Comparison of ENCODE assay signal across 8 cellular contexts in the genomic region with DNA sequence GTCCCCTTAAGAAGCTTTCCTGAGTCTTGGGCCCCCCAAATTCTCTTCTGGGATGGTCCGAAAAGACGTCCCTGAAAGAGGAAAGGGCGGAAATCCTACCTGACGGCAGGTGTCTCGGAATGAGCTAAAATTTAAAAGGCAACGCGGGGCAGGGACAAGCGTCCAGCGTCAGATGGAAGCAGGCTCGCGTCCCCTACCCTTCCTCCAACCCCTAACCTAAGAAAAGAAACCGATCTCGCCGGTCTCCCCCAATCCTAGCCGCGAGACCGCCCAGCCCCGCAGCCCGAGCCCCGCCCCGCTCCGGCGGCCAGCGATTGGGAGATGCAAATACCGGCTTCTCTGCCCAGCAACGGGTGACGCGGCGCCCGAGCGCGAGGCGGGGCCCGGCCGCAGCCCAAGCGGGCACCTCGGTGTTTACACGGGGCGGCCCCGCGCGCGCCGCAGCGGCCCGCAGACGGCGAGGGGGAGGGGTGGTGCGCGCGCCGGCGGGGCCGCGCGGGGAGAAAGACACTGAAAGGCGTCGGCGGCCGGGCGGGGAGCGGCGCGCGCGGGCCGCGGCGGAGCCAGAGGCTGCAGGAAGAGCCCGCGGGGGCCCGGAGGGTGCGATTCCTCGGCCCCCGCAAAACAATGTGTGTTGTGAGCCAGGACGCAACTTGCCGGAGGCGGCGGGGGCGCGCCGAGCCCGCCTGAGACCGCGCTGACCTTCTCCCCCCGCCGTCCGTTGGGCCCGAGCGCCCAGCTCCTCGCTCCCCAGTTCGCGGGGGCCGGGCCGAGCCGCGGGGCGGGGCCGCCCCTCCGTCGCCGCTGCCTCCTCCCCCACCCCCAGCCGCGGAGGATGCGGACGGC. TPM values are rescaled to one million over a fixed set of nuclear protein-coding genes. Genes with fewer than 3 reads are reported as not detected.
DNase-seq lines count a peak whose midpoint lies in the region; ATAC-seq and TF ChIP-seq lines count a peak whose summit lies in the region.

A gene (plus strand): TSS at position 510 of the 846 bp plus-strand sequence. CDS start 373 bp downstream, outside the sequence.

- TF ChIP-seq CTCF in epithelial cell of proximal tubule (conservative IDR thresholded peaks at IDR 0.05; ENCODE audit: low read depth, low read length), result no peak

- peak; percentile 98 for DNase-seq in DMS53 (lab: John Stamatoyannopoulos, UW)
- DNase-seq in Jurkat, Clone E6-1 (ENCODE audit: low read depth, low spot score), result peak; percentile 82
- DNase-seq in OCI-M2 (lab: John Stamatoyannopoulos, UW; ENCODE audit: unreplicated experiment), result peak; percentile 56
- peak; percentile 98 for DNase-seq in activated T-cell treated with anti-CD3 and anti-CD28 coated beads, Interleukin-2, amount 50 U/mL, for 1 hour
- no peak for DNase-seq in epithelial cell of proximal tubule (ENCODE audit: low read depth)
- peak; percentile 98 for DNase-seq in mucosa of gallbladder (ENCODE audit: low spot score)
- peak; percentile 95 to 96 for DNase-seq in stimulated activated CD8-positive, alpha-beta memory T cell treated with anti-CD3 and anti-CD28 coated beads, Interleukin-4, amount 100 ng/mL, for 4 hours (ENCODE audit: low read depth in 2 of 2, low spot score in 1 of 2)

- ATAC-seq in GM21717 (IDR thresholded peaks at IDR 0.05; ENCODE audit: unreplicated experiment), result peak; percentile 77

- peak within 1 kb of the TSS; percentile 73 for H3K4me3 ChIP-seq in Jurkat, Clone E6-1 (ENCODE audit: low read length)
- H3K4me3 ChIP-seq in epithelial cell of proximal tubule (ENCODE audit: low read depth, low read length), result peak within 1 kb of the TSS; percentile 88

RNA-seq across cellular contexts. Expression of the gene that starts here (rescaled TPM):
- 18.5 TPM for polyA plus RNA-seq in Jurkat, Clone E6-1 (2012; ENCODE audit: insufficient read depth, insufficient read length)
- total RNA-seq in epithelial cell of proximal tubule, result 7.9 and 10.1 TPM in 2 replicates
- total RNA-seq in mucosa of gallbladder, result 17.5 TPM
